13 cellular contexts compared by ENCODE assay signal in genomic region chr16:25118851-25119584, GRCh38.
"Had no signal": no experiment of that assay in that cellular context is flagged by ENCODE, and none has a peak within 500 bp of the region (broad histone marks: within the 10 kb centered on the region; RNA-seq: fewer than 3 reads in every experiment).

No MANE protein-coding gene starts in this region.

- H3K9me3 ChIP-seq: esophagus muscularis mucosa, ovary, SJCRH30, tibial artery had no signal

- H3K9me3 Mint-ChIP-seq: activated naive CD4-positive, alpha-beta T cell treated with anti-CD3 and anti-CD28 coated beads, Interleukin-2, amount 10 ng/mL, durations not matched to agents 7 days and 5 days; stimulated activated naive B cell treated with anti-CD40 and anti-IgM and Interleukin-4, amounts not matched to agents 10 μg/mL and 1 μg/mL and 100 μg/mL, for 72 hours had no signal

- H3K27ac ChIP-seq: cardiac muscle cell, esophagus muscularis mucosa, ovary, SJCRH30, tibial artery had no signal

- H3K4me3 Mint-ChIP-seq: activated naive CD4-positive, alpha-beta T cell treated with anti-CD3 and anti-CD28 coated beads, Interleukin-2, amount 10 ng/mL, durations not matched to agents 7 days and 5 days; stimulated activated naive B cell treated with anti-CD40 and anti-IgM and Interleukin-4, amounts not matched to agents 10 μg/mL and 1 μg/mL and 100 μg/mL, for 72 hours had no signal

- H3K4me3 ChIP-seq: cardiac muscle cell, esophagus muscularis mucosa, ovary, SJCRH30, tibial artery had no signal

- DNase-seq: activated CD4-positive, alpha-beta T cell treated with anti-CD3 and anti-CD28 coated beads, Interleukin-2, amount 50 U/mL, for 1 hour; activated CD4-positive, CD25-positive, alpha-beta regulatory T cell; activated CD8-positive, alpha-beta memory T cell treated with anti-CD3 and anti-CD28 coated beads for 24 hours; activated naive CD4-positive, alpha-beta T cell treated with anti-CD3 and anti-CD28 coated beads, Interleukin-2, amount 10 ng/mL, durations not matched to agents 7 days and 5 days; hippocampal formation; mesendoderm; ovary; SJCRH30; stimulated activated CD4-positive, alpha-beta T cell treated with anti-CD3 and anti-CD28 coated beads, Interleukin-2, amount 100 ng/mL, for 48 hours; stimulated activated naive B cell treated with anti-CD40 and anti-IgM and Interleukin-4, amounts not matched to agents 10 μg/mL and 1 μg/mL and 100 μg/mL, for 72 hours; tibial artery had no signal

- H3K4me1 ChIP-seq: SJCRH30, tibial artery had no signal

- H3K36me3 ChIP-seq: cardiac muscle cell, ovary, SJCRH30 had no signal

- ATAC-seq: stimulated activated naive B cell treated with anti-CD40 and anti-IgM and Interleukin-4, amounts not matched to agents 10 μg/mL and 1 μg/mL and 100 μg/mL, for 72 hours had no signal

- H3K27ac Mint-ChIP-seq: activated naive CD4-positive, alpha-beta T cell treated with anti-CD3 and anti-CD28 coated beads, Interleukin-2, amount 10 ng/mL, durations not matched to agents 7 days and 5 days; stimulated activated naive B cell treated with anti-CD40 and anti-IgM and Interleukin-4, amounts not matched to agents 10 μg/mL and 1 μg/mL and 100 μg/mL, for 72 hours had no signal

- H3K27me3 ChIP-seq: cardiac muscle cell, esophagus muscularis mucosa, ovary, SJCRH30, tibial artery had no signal

- H3K27me3 Mint-ChIP-seq: activated naive CD4-positive, alpha-beta T cell treated with anti-CD3 and anti-CD28 coated beads, Interleukin-2, amount 10 ng/mL, durations not matched to agents 7 days and 5 days; stimulated activated naive B cell treated with anti-CD40 and anti-IgM and Interleukin-4, amounts not matched to agents 10 μg/mL and 1 μg/mL and 100 μg/mL, for 72 hours had no signal
